ENCODE assay signal across 24 cellular contexts in genomic region chr13:105073041-105073440, GRCh38.
DNase-seq lines count a peak whose midpoint lies in the region; ATAC-seq, FAIRE-seq and TF ChIP-seq lines count a peak whose summit lies in the region.
"Had no signal": no experiment of that assay in that cellular context is flagged by ENCODE, and none has a peak within 500 bp of the region (broad histone marks: within the 10 kb centered on the region; RNA-seq: fewer than 3 reads in every experiment).

No MANE protein-coding gene starts in this region.

- H4K91ac ChIP-seq in neuronal stem cell (ENCODE audit: low read depth, low read length, poor library complexity): no peak overlapping the region

- ATAC-seq in stimulated activated effector memory CD8-positive, alpha-beta T cell treated with anti-CD3 and anti-CD28 coated beads, Interleukin-12 subunit alpha, Interleukin-12 subunit beta, amount 100 ng/mL, for 72 hours: peak; percentile 43
- ATAC-seq: A549; CD8-positive, alpha-beta T cell had no signal

- H3K4ac ChIP-seq in neuronal stem cell (ENCODE audit: low read length): no peak overlapping the region

- H3K9me3 Mint-ChIP-seq in HFFc6: no peaks in the 10 kb centered on the region; the same call in 1 of the 2 replicates
- peaks cover 2% of the 10 kb centered on the region for H3K9me3 Mint-ChIP-seq in stimulated activated effector memory CD8-positive, alpha-beta T cell treated with anti-CD3 and anti-CD28 coated beads, Interleukin-12 subunit alpha, Interleukin-12 subunit beta, amount 100 ng/mL, for 72 hours
- H3K9me3 Mint-ChIP-seq: CD4-positive, alpha-beta T cell; CD8-positive, alpha-beta T cell had no signal

- WGBS in neuronal stem cell (ENCODE audit: extremely low coverage in 2 of 2, insufficient read length in 2 of 2, insufficient replicate concordance in 1 of 2), 2 donors: no CpG with 5 or more reads among the region's 13 CpGs

- no peak overlapping the region for H4K8ac ChIP-seq in neuronal stem cell (ENCODE audit: low read depth, low read length)

- no peak overlapping the region for H2BK12ac ChIP-seq in neuronal stem cell (ENCODE audit: low read length)

- no peak overlapping the region for H3K4me3 ChIP-seq in neuronal stem cell (ENCODE audit: low read length in 2 of 2)
- H3K4me3 ChIP-seq: A549; BLaER1 treated with 17β-estradiol and CSF1 and Interleukin-3, amounts not matched to agents 10 nM and 100 nM had no signal

- no peak for FAIRE-seq in RCC 7860 (lab: Jason Lieb, UNC)
- FAIRE-seq: A549, D721Med, G401.6, GM12891, GM19239 had no signal

- H2AK5ac ChIP-seq in neuronal stem cell (ENCODE audit: low read depth, low read length): peak overlapping the region; percentile 19

- H3K14ac ChIP-seq in neuronal stem cell (ENCODE audit: low read length): peak overlapping the region; percentile 1

- no peaks in the 10 kb centered on the region for H3K27me3 Mint-ChIP-seq in HFFc6 (ENCODE audit: insufficient read depth)
- H3K27me3 Mint-ChIP-seq: B cell; CD4-positive, alpha-beta T cell had no signal

- H3K4me3 Mint-ChIP-seq in HFFc6: peak overlapping the region; percentile 70; the same call in 1 of the 2 replicates
- H3K4me3 Mint-ChIP-seq in stimulated activated effector memory CD8-positive, alpha-beta T cell treated with anti-CD3 and anti-CD28 coated beads, Interleukin-12 subunit alpha, Interleukin-12 subunit beta, amount 100 ng/mL, for 72 hours: no peak overlapping the region
- H3K4me3 Mint-ChIP-seq: B cell; CD4-positive, alpha-beta T cell; CD8-positive, alpha-beta T cell had no signal

- H3K23ac ChIP-seq in neuronal stem cell (ENCODE audit: low read depth, low read length, poor library complexity): no peak overlapping the region

- no peak for TF ChIP-seq CTCF in HFFc6 (IDR thresholded peaks at IDR 0.05)

- DNase-seq in NCI-H2171 treated with DMSO at 0.1 percent for 48 hours (lab: John Stamatoyannopoulos, UW): peak; percentile 30
- no peak for DNase-seq in NCI-H2171 (lab: John Stamatoyannopoulos, UW)
- DNase-seq in HFFc6: no peak
- DNase-seq in neuronal stem cell (ENCODE audit: low spot score): no peak
- no peak for DNase-seq in stimulated activated effector memory CD8-positive, alpha-beta T cell treated with anti-CD3 and anti-CD28 coated beads, Interleukin-12 subunit alpha, Interleukin-12 subunit beta, amount 100 ng/mL, for 72 hours (ENCODE audit: low spot score in 2 of 2)
- DNase-seq in putamen (ENCODE audit: low spot score): no peak
- DNase-seq in HPDE6-E6E7 (ENCODE audit: extremely low spot score): no peak
- DNase-seq in RCC 7860 (ENCODE audit: low spot score): no peak
- DNase-seq: AML-193; Caco-2; Calu3; CD4-positive, alpha-beta T cell; CD8-positive, alpha-beta T cell; DMS79 treated with DMSO at 0.1 percent for 48 hours; GF-D8 had no signal

- peaks cover 86% of the 10 kb centered on the region; the same call in 1 of the 2 replicates for H3K4me1 Mint-ChIP-seq in HFFc6 (ENCODE audit: low read depth)
- no peaks in the 10 kb centered on the region for H3K4me1 Mint-ChIP-seq in stimulated activated effector memory CD8-positive, alpha-beta T cell treated with anti-CD3 and anti-CD28 coated beads, Interleukin-12 subunit alpha, Interleukin-12 subunit beta, amount 100 ng/mL, for 72 hours
- H3K4me1 Mint-ChIP-seq: B cell had no signal

- H3K36me3 Mint-ChIP-seq in HFFc6 (ENCODE audit: low read depth): peaks cover 5% of the 10 kb centered on the region; the same call in 1 of the 2 replicates
- H3K36me3 Mint-ChIP-seq in stimulated activated effector memory CD8-positive, alpha-beta T cell treated with anti-CD3 and anti-CD28 coated beads, Interleukin-12 subunit alpha, Interleukin-12 subunit beta, amount 100 ng/mL, for 72 hours: no peaks in the 10 kb centered on the region
- H3K36me3 Mint-ChIP-seq: CD8-positive, alpha-beta T cell had no signal

- no peak overlapping the region for H3K18ac ChIP-seq in neuronal stem cell (ENCODE audit: low read length)

- H2AFZ ChIP-seq in neuronal stem cell (ENCODE audit: low read length): no peak overlapping the region

- no peak overlapping the region for H2BK5ac ChIP-seq in neuronal stem cell (ENCODE audit: low read length)

- H3K9ac ChIP-seq in neuronal stem cell (ENCODE audit: low read depth, low read length, poor library complexity): no peak overlapping the region
- H3K9ac ChIP-seq: BLaER1 treated with 17β-estradiol and CSF1 and Interleukin-3, amounts not matched to agents 10 nM and 100 nM had no signal

- H3K9me3 ChIP-seq in neuronal stem cell (replicated peaks in 1 of 2; ENCODE audit: control insufficient read depth in 2 of 2, insufficient read depth in 1 of 2, low read depth in 1 of 2, low read length in 2 of 2): no peaks in the 10 kb centered on the region
- H3K9me3 ChIP-seq: A549; BLaER1 treated with 17β-estradiol and CSF1 and Interleukin-3, amounts not matched to agents 10 nM and 100 nM; Caco-2 had no signal

- H3K27me3 ChIP-seq in neuronal stem cell (ENCODE audit: control insufficient read depth in 3 of 3, insufficient read depth in 3 of 3, low read depth in 1 of 3, low read length in 3 of 3): no peaks in the 10 kb centered on the region
- H3K27me3 ChIP-seq: BLaER1 treated with 17β-estradiol and CSF1 and Interleukin-3, amounts not matched to agents 10 nM and 100 nM had no signal

- no peak overlapping the region for H3K27ac ChIP-seq in neuronal stem cell (replicated peaks; ENCODE audit: low read length)
- H3K27ac ChIP-seq: 22Rv1; A549; BLaER1 treated with 17β-estradiol and CSF1 and Interleukin-3, amounts not matched to agents 10 nM and 100 nM; C4-2B had no signal

- H3K36me3 ChIP-seq in neuronal stem cell (replicated peaks in 1 of 2; ENCODE audit: control insufficient read depth in 2 of 2, insufficient read depth in 2 of 2, low read length in 2 of 2): no peaks in the 10 kb centered on the region
- H3K36me3 ChIP-seq: BLaER1 treated with 17β-estradiol and CSF1 and Interleukin-3, amounts not matched to agents 10 nM and 100 nM had no signal

- H3K4me2 ChIP-seq in neuronal stem cell (ENCODE audit: insufficient read depth, low read length, poor library complexity, severe bottlenecking): no peak overlapping the region
- H3K4me2 ChIP-seq: A549; BLaER1 treated with 17β-estradiol and CSF1 and Interleukin-3, amounts not matched to agents 10 nM and 100 nM had no signal

- H2BK120ac ChIP-seq in neuronal stem cell (ENCODE audit: low read depth, low read length): no peak overlapping the region

- no peak overlapping the region for H2BK15ac ChIP-seq in neuronal stem cell (ENCODE audit: low read length)

- H3K79me1 ChIP-seq in neuronal stem cell (ENCODE audit: low read depth, low read length): no peaks in the 10 kb centered on the region

- H3K4me1 ChIP-seq in neuronal stem cell (ENCODE audit: control insufficient read depth in 2 of 2, insufficient read depth in 1 of 2, low read depth in 1 of 2, low read length in 2 of 2): no peaks in the 10 kb centered on the region
- H3K4me1 ChIP-seq: BLaER1 treated with 17β-estradiol and CSF1 and Interleukin-3, amounts not matched to agents 10 nM and 100 nM; Caco-2 had no signal

- peak overlapping the region; percentile 76; the same call in 1 of the 2 replicates for H3K27ac Mint-ChIP-seq in HFFc6
- H3K27ac Mint-ChIP-seq in stimulated activated effector memory CD8-positive, alpha-beta T cell treated with anti-CD3 and anti-CD28 coated beads, Interleukin-12 subunit alpha, Interleukin-12 subunit beta, amount 100 ng/mL, for 72 hours: no peak overlapping the region
- H3K27ac Mint-ChIP-seq: B cell; CD4-positive, alpha-beta T cell; CD8-positive, alpha-beta T cell had no signal
